ENCODE assay signal across 10 cellular contexts in genomic region chr9:95116002-95116819, GRCh38.
DNase-seq lines count a peak whose midpoint lies in the region; ATAC-seq, FAIRE-seq and TF ChIP-seq lines count a peak whose summit lies in the region.
"Had no signal": no experiment of that assay in that cellular context is flagged by ENCODE, and none has a peak within 500 bp of the region (broad histone marks: within the 10 kb centered on the region; RNA-seq: fewer than 3 reads in every experiment).

No MANE protein-coding gene starts in this region.

- peak; percentile 5 for FAIRE-seq in GM12891 (lab: Jason Lieb, UNC)

- peak; percentile 42 for TF ChIP-seq CTCF in WERI-Rb-1 (IDR thresholded peaks at IDR 0.05; ENCODE audit: low read depth, low read length)

- no peak for TF ChIP-seq POLR2A in GM12891 (IDR thresholded peaks at IDR 0.05; ENCODE audit: low read depth, low read length)

- ATAC-seq in Right ventricle myocardium superior (ENCODE audit: poor library complexity) (peak; percentile 55), sciatic nerve (peak; percentile 18), HG02623 (IDR thresholded peaks at IDR 0.05; ENCODE audit: unreplicated experiment) (no peak), GM19035 (IDR thresholded peaks at IDR 0.05; ENCODE audit: unreplicated experiment) (no peak), HG02884 (IDR thresholded peaks at IDR 0.05; ENCODE audit: unreplicated experiment) (no peak), HG02798 (IDR thresholded peaks at IDR 0.05; ENCODE audit: poor library complexity, unreplicated experiment) (no peak)

- DNase-seq in GM12891 (ENCODE audit: insufficient read length, low spot score) (no peak), WERI-Rb-1 (no peak), Right ventricle myocardium superior (no peak), sciatic nerve (ENCODE audit: low spot score) (no peak)
- DNase-seq: cerebellar nuclear complex, NCI-H2081 treated with DMSO at 0.1 percent for 48 hours had no signal

- H3K36me3 ChIP-seq in WERI-Rb-1 = peaks cover 23% of the 10 kb centered on the region

- H3K27me3 ChIP-seq in WERI-Rb-1 (ENCODE audit: insufficient read depth, low read depth, severe bottlenecking) = no peaks in the 10 kb centered on the region

- no peak overlapping the region for H3K4me3 ChIP-seq in WERI-Rb-1 (ENCODE audit: low read depth, low read length)

- H3K27ac ChIP-seq in WERI-Rb-1 = no peak overlapping the region

- no peaks in the 10 kb centered on the region for H3K9me3 ChIP-seq in WERI-Rb-1 (ENCODE audit: severe bottlenecking)

- intact Hi-C loops in Right ventricle myocardium superior (cut with DNase I) (no loop called here), sciatic nerve (cut with DNase I) (no loop called here)

TF ChIP-seq in GM12891, 5 proteins besides CTCF, POLR2A, EP300 and RAD21:
- TF ChIP-seq SPI1 (IDR thresholded peaks at IDR 0.05; ENCODE audit: low read depth, low read length) (peak; percentile 24; the same call in 1 of the 2 replicates), PAX5 (IDR thresholded peaks at IDR 0.05; ENCODE audit: insufficient read depth, low read length, severe bottlenecking) (no peak)
TF ChIP-seq in GM12891: peak in this region for 1.

Comparison
In these comparisons a context has a peak if more than half of its experiments do, and no peak if none do; other contexts are left out.
1. ATAC-seq: peak in Right ventricle myocardium superior (single experiment) and sciatic nerve (single experiment); none in HG02623 (single experiment), GM19035 (single experiment), HG02884 (single experiment) and HG02798 (single experiment).